Comparison of ENCODE assay signal across 25 cellular contexts in genomic region chr4:175290401-175290800, GRCh38.
DNase-seq lines count a peak whose midpoint lies in the region; ATAC-seq lines count a peak whose summit lies in the region.
"Had no signal": no experiment of that assay in that cellular context is flagged by ENCODE, and none has a peak within 500 bp of the region (broad histone marks: within the 10 kb centered on the region; RNA-seq: fewer than 3 reads in every experiment).

No MANE protein-coding gene starts in this region.

- in situ Hi-C loops in Caki2 (cut with HindIII; ENCODE audit: low pct_unique_long_range_greater_than_20kb, low sequenced_read_pairs) = no loop called here

- peak; percentile 25 for DNase-seq in Caki2 (ENCODE audit: low read depth)
- DNase-seq in M059J (ENCODE audit: low read depth) = peak; percentile 43
- peak; percentile 23 for DNase-seq in fibroblast of gingiva (ENCODE audit: low read depth)
- DNase-seq in stromal cell of bone marrow (ENCODE audit: low read depth) = peak; percentile 35
- no peak for DNase-seq in HUDEP-2 (lab: John Stamatoyannopoulos, UW; ENCODE audit: unreplicated experiment in 76 of 76)
- DNase-seq in activated CD4-positive, alpha-beta T cell treated with anti-CD3 and anti-CD28 coated beads, Interleukin-2, amount 50 U/mL, for 1 hour = no peak
- DNase-seq: activated CD4-positive, alpha-beta T cell treated with anti-CD3 and anti-CD28 coated beads, Interleukin-2, amount 50 U/mL, for 4 hours; activated CD8-positive, alpha-beta memory T cell treated with anti-CD3 and anti-CD28 coated beads, Interleukin-2, amount 50 U/mL, for 4 hours; activated naive CD8-positive, alpha-beta T cell treated with anti-CD3 and anti-CD28 coated beads, Interleukin-2, amount 10 ng/mL, durations not matched to agents 7 days and 5 days; COR-L47; dermis blood vessel endothelial cell; gastrocnemius medialis; hippocampal formation; KBM-7; left ventricle myocardium superior; NCI-H1048; NCI-H2029; NCI-H2227 treated with DMSO at 0.1 percent for 48 hours; NCI-H748 treated with DMSO at 0.1 percent for 48 hours; posterior cingulate gyrus; sigmoid colon; substantia nigra had no signal

- ATAC-seq in GM21423 (IDR thresholded peaks at IDR 0.05; ENCODE audit: unreplicated experiment) = no peak
- ATAC-seq: activated T-helper 17 cell treated with anti-CD3 and anti-CD28 coated beads, Interleukin-2, amount 50 U/mL, for 72 hours; gastrocnemius medialis; left ventricle myocardium superior; SK-N-SH treated with all-trans-retinoic acid at 6 μM for 48 hours had no signal

Comparison
In these comparisons a context has a peak if more than half of its experiments do, and no peak if none do; other contexts are left out.
1. DNase-seq: peak in Caki2 (single experiment), M059J (single experiment), fibroblast of gingiva (single experiment) and stromal cell of bone marrow (single experiment); none in HUDEP-2 (0 of 76) and activated CD4-positive, alpha-beta T cell treated with anti-CD3 and anti-CD28 coated beads, Interleukin-2, amount 50 U/mL, for 1 hour (single experiment).